ENCODE assay signal across 1 cellular context in genomic region chr3:119639494-119640350, GRCh38.
TF ChIP-seq lines count a peak whose summit lies in the region.

No MANE protein-coding gene starts in this region.

TF ChIP-seq in SK-N-SH, 30 proteins besides CTCF, POLR2A, EP300 and RAD21 (continued from another document):
- TF ChIP-seq GATA2 (CRISPR knock-in tag; IDR thresholded peaks at IDR 0.05) (peak; percentile 53; the same call in 1 of the 2 replicates), RXRA (IDR thresholded peaks at IDR 0.05; ENCODE audit: borderline replicate concordance, low read depth) (no peak), POLR2AphosphoS5 (IDR thresholded peaks at IDR 0.05; ENCODE audit: low read depth, low read length) (peak; percentile 25; the same call in 1 of the 2 replicates), CHD2 (IDR thresholded peaks at IDR 0.05; ENCODE audit: low read length, partially characterized antibody) (peak; percentile 77), USF2 (IDR thresholded peaks at IDR 0.05; ENCODE audit: borderline replicate concordance, low read depth, low read length) (no peak), NFIC (IDR thresholded peaks at IDR 0.05; ENCODE audit: borderline replicate concordance) (no peak), SIN3A (IDR thresholded peaks at IDR 0.05; ENCODE audit: borderline replicate concordance, low read depth, low read length) (no peak), MXI1 (IDR thresholded peaks at IDR 0.05; ENCODE audit: low read depth, low read length) (peak; percentile 48; the same call in 1 of the 2 replicates), FOXM1 (IDR thresholded peaks at IDR 0.05; ENCODE audit: low read depth) (no peak), TCF12 (IDR thresholded peaks at IDR 0.05) (peak; percentile 82), RCOR1 (IDR thresholded peaks at IDR 0.05; ENCODE audit: low read length) (peak; percentile 95), FOSL2 (IDR thresholded peaks at IDR 0.05; ENCODE audit: borderline replicate concordance, low read depth) (no peak), JUND (IDR thresholded peaks at IDR 0.05) (peak; percentile 36), FOXJ3 (CRISPR knock-in tag; IDR thresholded peaks at IDR 0.05) (peak; percentile 63), ELF1 (IDR thresholded peaks at IDR 0.05) (no peak)
- TF ChIP-seq, protein P1, sequence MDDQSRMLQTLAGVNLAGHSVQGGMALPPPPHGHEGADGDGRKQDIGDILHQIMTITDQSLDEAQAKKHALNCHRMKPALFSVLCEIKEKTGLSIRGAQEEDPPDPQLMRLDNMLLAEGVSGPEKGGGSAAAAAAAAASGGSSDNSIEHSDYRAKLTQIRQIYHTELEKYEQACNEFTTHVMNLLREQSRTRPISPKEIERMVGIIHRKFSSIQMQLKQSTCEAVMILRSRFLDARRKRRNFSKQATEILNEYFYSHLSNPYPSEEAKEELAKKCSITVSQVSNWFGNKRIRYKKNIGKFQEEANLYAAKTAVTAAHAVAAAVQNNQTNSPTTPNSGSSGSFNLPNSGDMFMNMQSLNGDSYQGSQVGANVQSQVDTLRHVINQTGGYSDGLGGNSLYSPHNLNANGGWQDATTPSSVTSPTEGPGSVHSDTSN (IDR thresholded peaks at IDR 0.05): peak; percentile 2; the same call in 1 of the 2 replicates
